ENCODE assay signal across 23 cellular contexts in the genomic region with DNA sequence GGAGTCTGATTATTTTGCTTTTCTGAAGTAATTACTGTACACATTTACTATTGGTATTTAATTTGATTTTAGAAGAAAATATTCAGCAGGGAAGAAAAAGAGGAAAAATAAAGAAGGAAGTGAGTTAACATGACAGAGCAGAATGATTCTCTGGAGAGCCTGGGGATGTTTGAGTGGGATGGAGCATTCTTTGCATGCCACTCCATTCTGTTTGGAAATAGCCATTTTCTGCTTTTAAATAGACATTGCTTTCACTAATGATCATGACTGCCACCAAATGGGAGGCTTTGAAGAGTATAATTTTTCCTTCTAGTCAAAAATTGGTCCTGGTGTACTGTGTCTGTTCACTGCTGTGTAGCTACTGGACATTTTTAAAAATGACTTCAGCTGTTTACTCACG.
DNase-seq lines count a peak whose midpoint lies in the region; ATAC-seq, FAIRE-seq and TF ChIP-seq lines count a peak whose summit lies in the region.
"Had no signal": no experiment of that assay in that cellular context is flagged by ENCODE, and none has a peak within 500 bp of the region (broad histone marks: within the 10 kb centered on the region; RNA-seq: fewer than 3 reads in every experiment).

No MANE protein-coding gene starts in this region.

- FAIRE-seq in H1 (lab: Jason Lieb, UNC) = peak; percentile 52
- FAIRE-seq: endothelial cell of umbilical vein had no signal

- H3K36me3 ChIP-seq in HUES6 (ENCODE audit: control insufficient read depth, insufficient read depth, low read length) (no peaks in the 10 kb centered on the region), H1 (ENCODE audit: control insufficient read depth in 2 of 4, insufficient read depth in 4 of 4, low read length in 3 of 4) (no peaks in the 10 kb centered on the region), suprapubic skin (no peaks in the 10 kb centered on the region)
- H3K36me3 ChIP-seq: thyroid gland had no signal

- no peak overlapping the region for H2AK5ac ChIP-seq in H1 (ENCODE audit: low read depth, low read length)

- no peaks in the 10 kb centered on the region for H3K79me2 ChIP-seq in H1 (ENCODE audit: control insufficient read depth in 1 of 2, insufficient read depth in 2 of 2, low read length in 2 of 2)

- no peak for TF ChIP-seq EP300 in H1 (IDR thresholded peaks at IDR 0.05; ENCODE audit: borderline replicate concordance in 1 of 2, low read depth in 2 of 2, low read length in 2 of 2)
- no peak for TF ChIP-seq EP300 in suprapubic skin (IDR thresholded peaks at IDR 0.05)

- no peak overlapping the region for H3K56ac ChIP-seq in H1 (replicated peaks; ENCODE audit: insufficient read length, low read depth, low read length)

- H4K8ac ChIP-seq in H1 (ENCODE audit: extremely low read depth, insufficient read depth, low read length) = no peak overlapping the region

- 0 out of 2 replicates have a peak overlapping the region, but pooled peaks have one; percentile 10 for H2BK5ac ChIP-seq in H1 (ENCODE audit: low read depth, low read length)

- TF ChIP-seq POLR2A in H1 (IDR thresholded peaks at IDR 0.05; ENCODE audit: control extremely low read depth in 1 of 2, low read depth in 2 of 2, low read length in 2 of 2) (no peak), suprapubic skin (IDR thresholded peaks at IDR 0.05) (no peak)

- no peaks in the 10 kb centered on the region for H3K27me3 ChIP-seq in AG04450 (ENCODE audit: control insufficient read depth, insufficient read depth, low read length)
- no peaks in the 10 kb centered on the region for H3K27me3 ChIP-seq in HUES6 (ENCODE audit: control insufficient read depth, insufficient read depth, low read length)
- no peaks in the 10 kb centered on the region for H3K27me3 ChIP-seq in H1 (replicated peaks in 1 of 4; ENCODE audit: control insufficient read depth in 3 of 4, extremely low read depth in 1 of 4, insufficient read depth in 3 of 4, low read length in 3 of 4)
- no peaks in the 10 kb centered on the region for H3K27me3 ChIP-seq in suprapubic skin
- H3K27me3 ChIP-seq: sigmoid colon, thyroid gland had no signal

- H3K4me3 ChIP-seq in AG04450 (ENCODE audit: low read depth, low read length) (no peak overlapping the region), HUES6 (ENCODE audit: low read depth, low read length) (no peak overlapping the region), H1 (ENCODE audit: extremely low read depth in 1 of 4, insufficient read depth in 2 of 4, low read depth in 3 of 4, low read length in 4 of 4) (no peak overlapping the region), suprapubic skin (no peak overlapping the region)
- H3K4me3 ChIP-seq: lung, sigmoid colon, thyroid gland had no signal

- no peak overlapping the region for H3K14ac ChIP-seq in H1 (ENCODE audit: insufficient read length)

- H3K27ac ChIP-seq in AG04450 (ENCODE audit: low read depth, low read length) (no peak overlapping the region), HUES6 (ENCODE audit: low read depth, low read length) (peak overlapping the region; percentile 84), H1 (ENCODE audit: low read depth, low read length) (no peak overlapping the region), suprapubic skin (no peak overlapping the region)
- H3K27ac ChIP-seq: sigmoid colon, thyroid gland had no signal

- H3K9ac ChIP-seq in HUES6 (ENCODE audit: low read length) (no peak overlapping the region), H1 (replicated peaks in 1 of 4; ENCODE audit: extremely low read depth in 1 of 4, low read depth in 3 of 4, low read length in 3 of 4) (no peak overlapping the region)

- WGBS in H1 (ENCODE audit: extremely low coverage in 1 of 2, insufficient coverage in 1 of 2, insufficient read length in 1 of 2, insufficient replicate concordance in 2 of 2, low coverage in 1 of 2, low lambda C conversion rate in 2 of 2, missing lambda C conversion rate in 1 of 2), 2 experiments = 68% methylated on average over 1 of the region's 1 CpG; no CpG with 5 or more reads in 1 of the 2 experiments
- 44% methylated on average over 1 of the region's 1 CpG for WGBS in suprapubic skin

- no peak overlapping the region for H2BK15ac ChIP-seq in H1 (ENCODE audit: low read length)

- CTCF ChIA-PET in AG04450 (lab: Charles Lee) (no interaction called here), H1 (lab: Charles Lee; ENCODE audit: partially characterized antibody) (interaction anchor here (1.0 kb wide), 1 partner anchor 202 kb away, joined by 3 read pairs; no protein-coding TSS in a partner anchor)

- no peak overlapping the region for H2BK120ac ChIP-seq in H1 (replicated peaks; ENCODE audit: low read depth, low read length)

- no peaks in the 10 kb centered on the region for H3K23me2 ChIP-seq in H1 (ENCODE audit: low read depth, low read length)

- H3K4ac ChIP-seq in H1 (replicated peaks; ENCODE audit: insufficient read length, low read depth, low read length) = no peak overlapping the region

- H2BK20ac ChIP-seq in H1 (ENCODE audit: low read length) = no peak overlapping the region; the same call in 1 of the 2 replicates

- no peak overlapping the region for H3K18ac ChIP-seq in H1 (ENCODE audit: extremely low read depth, low read length)

- H3K4me2 ChIP-seq in H1 (ENCODE audit: insufficient read depth in 1 of 2, low read depth in 2 of 2, low read length in 2 of 2) = no peak overlapping the region; a peak in 1 of 4 replicates

- no peak for ATAC-seq in GM19455 (IDR thresholded peaks at IDR 0.05; ENCODE audit: unreplicated experiment)
- ATAC-seq in HG02588 (IDR thresholded peaks at IDR 0.05; ENCODE audit: unreplicated experiment) = no peak
- ATAC-seq: CD8-positive, alpha-beta T cell had no signal

- DNase-seq in AG04450 (ENCODE audit: low read depth, low spot score) = peak; percentile 2
- DNase-seq in H1 (ENCODE audit: low read depth in 1 of 2, low spot score in 2 of 2) = no peak
- DNase-seq in kidney tubule cell (ENCODE audit: low spot score) = peak; percentile 2
- DNase-seq in suprapubic skin (ENCODE audit: low spot score in 2 of 2) = no peak
- no peak for DNase-seq in NCI-H446 (lab: John Stamatoyannopoulos, UW)
- DNase-seq: activated CD4-positive, alpha-beta T cell treated with anti-CD3 and anti-CD28 coated beads for 4 hours; activated effector memory CD4-positive, alpha-beta T cell treated with anti-CD3 and anti-CD28 coated beads, Interleukin-2, amount 50 U/mL, for 16 hours; activated naive CD8-positive, alpha-beta T cell treated with anti-CD3 and anti-CD28 coated beads, Interleukin-2, amount 10 ng/mL, durations not matched to agents 7 days and 5 days; activated T-cell treated with anti-CD3 and anti-CD28 coated beads, Interleukin-2, amount 50 U/mL, for 1 hour; CD8-positive, alpha-beta T cell; cerebellar nuclear complex; DMS 273 treated with DMSO at 0.1 percent for 48 hours; Kasumi-1; NCI-H1436 treated with DMSO at 0.1 percent for 48 hours; NCI-H510A treated with DMSO at 0.1 percent for 48 hours; SHP77 treated with DMSO at 0.1 percent for 48 hours; sigmoid colon; thyroid gland had no signal

- H3K9me3 ChIP-seq in AG04450 (ENCODE audit: control insufficient read depth, insufficient read depth, low read length) (no peaks in the 10 kb centered on the region), HUES6 (ENCODE audit: control insufficient read depth, insufficient read depth, low read depth, low read length) (no peaks in the 10 kb centered on the region), H1 (ENCODE audit: insufficient read depth in 2 of 2, low read depth in 1 of 2, low read length in 1 of 2) (no peaks in the 10 kb centered on the region), suprapubic skin (no peaks in the 10 kb centered on the region)
- H3K9me3 ChIP-seq: sigmoid colon, thyroid gland had no signal

- H4K5ac ChIP-seq in H1 (ENCODE audit: insufficient read length, low read depth, low read length) = no peak overlapping the region

- H3K4me1 ChIP-seq in HUES6 (ENCODE audit: control insufficient read depth, insufficient read depth, low read length) (peaks cover 13% of the 10 kb centered on the region), H1 (replicated peaks in 1 of 4; ENCODE audit: control insufficient read depth in 3 of 4, insufficient read depth in 4 of 4, low read length in 3 of 4) (peaks cover 0 to 4% (median 0%) of the 10 kb centered on the region in 4 experiments; a peak in 1 of 7 replicates), suprapubic skin (no peaks in the 10 kb centered on the region)
- H3K4me1 ChIP-seq: sigmoid colon, thyroid gland had no signal

- POLR2A ChIA-PET in AG04450 (lab: Yijun Ruan, JAX) = no interaction called here
- POLR2A ChIA-PET in H1 (lab: Charles Lee; ENCODE audit: partially characterized antibody) = no interaction called here

- no peak overlapping the region for H2AFZ ChIP-seq in H1 (ENCODE audit: low read length)

- no peak for TF ChIP-seq RAD21 in H1 (IDR thresholded peaks at IDR 0.05 in 1 of 2, conservative IDR thresholded peaks at IDR 0.05 in 1 of 2; ENCODE audit: low read depth in 2 of 2, low read length in 2 of 2)

- no peaks in the 10 kb centered on the region for H3K79me1 ChIP-seq in H1 (ENCODE audit: low read depth, low read length)

- no peak overlapping the region for H2BK12ac ChIP-seq in H1 (ENCODE audit: low read depth, low read length)

- no peak overlapping the region for H4K91ac ChIP-seq in H1 (replicated peaks; ENCODE audit: insufficient read length, low read length)

- H3K23ac ChIP-seq in H1 (ENCODE audit: insufficient read length) = no peak overlapping the region

- TF ChIP-seq CTCF in AG04450 (IDR thresholded peaks at IDR 0.05; ENCODE audit: low read depth, low read length) (no peak), H1 (IDR thresholded peaks at IDR 0.05; ENCODE audit: control extremely low read depth in 1 of 3, insufficient read depth in 1 of 3, low read depth in 1 of 3, low read length in 3 of 3) (no peak), suprapubic skin (IDR thresholded peaks at IDR 0.05) (no peak)

- no peaks in the 10 kb centered on the region for H4K20me1 ChIP-seq in H1 (replicated peaks in 1 of 2; ENCODE audit: control insufficient read depth in 1 of 2, insufficient read depth in 2 of 2, low read length in 2 of 2)

TF ChIP-seq in H1, 55 proteins besides CTCF, POLR2A, EP300 and RAD21:
- TF ChIP-seq SUZ12 (IDR thresholded peaks at IDR 0.05; ENCODE audit: low read length) (no peak), TEAD4 (IDR thresholded peaks at IDR 0.05; ENCODE audit: low read depth, low read length) (peak; percentile 59)

Comparison
In these comparisons a context has a peak if more than half of its experiments do, and no peak if none do; other contexts are left out.
1. DNase-seq: peak in AG04450 (single experiment) and kidney tubule cell (single experiment); none in H1 (0 of 2), suprapubic skin (0 of 2) and NCI-H446 (0 of 2).